ENCODE assay signal across 10 cellular contexts in genomic region chr22:46007848-46008261, GRCh38. TPM values are rescaled to one million over a fixed set of nuclear protein-coding genes. Genes with fewer than 3 reads are reported as not detected.
DNase-seq lines count a peak whose midpoint lies in the region; ATAC-seq and TF ChIP-seq lines count a peak whose summit lies in the region.
"Had no signal": no experiment of that assay in that cellular context is flagged by ENCODE, and none has a peak within 500 bp of the region (broad histone marks: within the 10 kb centered on the region; RNA-seq: fewer than 3 reads in every experiment).

No MANE protein-coding gene starts in this region.

- H3K4me1 Mint-ChIP-seq in glutamatergic neuron (ENCODE audit: low read depth, unreplicated experiment) = no peaks in the 10 kb centered on the region

- no peaks in the 10 kb centered on the region for H3K27me3 ChIP-seq in RWPE2 (ENCODE audit: insufficient read depth, poor library complexity, severe bottlenecking)

- peaks cover 7% of the 10 kb centered on the region for H3K9me3 Mint-ChIP-seq in glutamatergic neuron (ENCODE audit: unreplicated experiment)

- H3K36me3 ChIP-seq in RWPE2 (ENCODE audit: low read depth) = no peaks in the 10 kb centered on the region

- ATAC-seq in RWPE2 (ENCODE audit: low read depth) = peak; percentile 61
- ATAC-seq in HG02571 (IDR thresholded peaks at IDR 0.05; ENCODE audit: unreplicated experiment) = no peak
- ATAC-seq in HG03469 (IDR thresholded peaks at IDR 0.05; ENCODE audit: unreplicated experiment) = no peak

- no peaks in the 10 kb centered on the region for H3K9me3 ChIP-seq in RWPE2 (ENCODE audit: severe bottlenecking)

- TF ChIP-seq CTCF in RWPE2 (IDR thresholded peaks at IDR 0.05; ENCODE audit: poor library complexity, severe bottlenecking) (no peak), foreskin fibroblast (IDR thresholded peaks at IDR 0.05; ENCODE audit: low read depth, low read length) (no peak), glutamatergic neuron (IDR thresholded peaks at IDR 0.05; ENCODE audit: partially characterized antibody, unreplicated experiment) (no peak)

- H3K27ac Mint-ChIP-seq in glutamatergic neuron (ENCODE audit: unreplicated experiment) = no peak overlapping the region
- H3K27ac Mint-ChIP-seq: naive B cell had no signal

- H3K4me3 ChIP-seq in RWPE2 (ENCODE audit: severe bottlenecking) (no peak overlapping the region), foreskin fibroblast (ENCODE audit: low read depth in 1 of 2, low read length in 2 of 2) (peak overlapping the region in 1 of 2 donors; percentile 30)

- no peak overlapping the region for H3K4me3 Mint-ChIP-seq in glutamatergic neuron (ENCODE audit: unreplicated experiment)
- H3K4me3 Mint-ChIP-seq: naive B cell had no signal

- H3K27me3 Mint-ChIP-seq in glutamatergic neuron (ENCODE audit: unreplicated experiment) = peaks cover 5% of the 10 kb centered on the region

- peak; percentile 42 for DNase-seq in ELF-1 (ENCODE audit: low read depth, low spot score)
- peak; percentile 90 for DNase-seq in RWPE2 (ENCODE audit: low spot score)
- DNase-seq in foreskin fibroblast = peak; percentile 92 to 96
- peak; percentile 82 for DNase-seq in renal cortical epithelial cell (ENCODE audit: low read depth)
- no peak for DNase-seq in putamen (ENCODE audit: low spot score)
- DNase-seq in glutamatergic neuron = no peak
- DNase-seq: naive B cell had no signal

- H3K4me1 ChIP-seq in RWPE2 (ENCODE audit: insufficient read depth, poor library complexity, severe bottlenecking) = peaks cover 16% of the 10 kb centered on the region

- no peaks in the 10 kb centered on the region for H3K36me3 Mint-ChIP-seq in glutamatergic neuron (ENCODE audit: unreplicated experiment)
- H3K36me3 Mint-ChIP-seq: naive B cell had no signal

- peak overlapping the region; percentile 99 for H3K27ac ChIP-seq in RWPE2 (ENCODE audit: poor library complexity, severe bottlenecking)

RNA-seq across cellular contexts. Expression of gene WNT7B, which starts 30.9 kb away (rescaled TPM):
- total RNA-seq in renal cortical epithelial cell = 14.5 and 16.7 TPM in 2 replicates
- 0.37 TPM for total RNA-seq in glutamatergic neuron (ENCODE audit: unreplicated experiment)
- total RNA-seq: T-helper 1 cell treated with Interleukin-12 subunit alpha and Interleukin-12 subunit beta and Interleukin-4 antibody, amounts not matched to agents 30 ng/mL and 1 ng/mL, for 36 hours had no signal

Comparison
In these comparisons a context has a peak if more than half of its experiments do, and no peak if none do; other contexts are left out.
1. DNase-seq: peak in ELF-1 (single experiment), RWPE2 (single experiment), foreskin fibroblast (2 of 2) and renal cortical epithelial cell (single experiment); none in putamen (single experiment) and glutamatergic neuron (single experiment).
2. RNA of gene WNT7B, which starts 30.9 kb away (total RNA-seq): 14.5 to 16.7 TPM in renal cortical epithelial cell; 0.37 TPM in glutamatergic neuron (single experiment); every median in the first group is over 10 times any median in the second.